Comparison of ENCODE assay signal across 22 cellular contexts in genomic region chr4:7267829-7268228, GRCh38.
DNase-seq lines count a peak whose midpoint lies in the region; ATAC-seq and TF ChIP-seq lines count a peak whose summit lies in the region.
"Had no signal": no experiment of that assay in that cellular context is flagged by ENCODE, and none has a peak within 500 bp of the region (broad histone marks: within the 10 kb centered on the region; RNA-seq: fewer than 3 reads in every experiment).

No MANE protein-coding gene starts in this region.

- no peaks in the 10 kb centered on the region for H3K27me3 ChIP-seq in heart right ventricle
- no peaks in the 10 kb centered on the region for H3K27me3 ChIP-seq in SJSA1 (replicated peaks)
- H3K27me3 ChIP-seq: BE2C, BLaER1 had no signal

- intact Hi-C loops in Right ventricle myocardium superior (cut with DNase I) (no loop called here), heart right ventricle (cut with DNase I) (no loop called here)

- ATAC-seq in Right ventricle myocardium superior (ENCODE audit: poor library complexity) (no peak), heart right ventricle (no peak), GM19035 (IDR thresholded peaks at IDR 0.05; ENCODE audit: unreplicated experiment) (no peak)
- ATAC-seq: GM12878 had no signal

- H3K27ac ChIP-seq in heart right ventricle (no peak overlapping the region), SJSA1 (peak overlapping the region; percentile 86; the same call in 1 of the 2 replicates)
- H3K27ac ChIP-seq: 22Rv1, BLaER1 had no signal

- TF ChIP-seq CTCF in heart right ventricle (IDR thresholded peaks at IDR 0.05) = no peak

- H3K4me1 ChIP-seq in heart right ventricle (no peaks in the 10 kb centered on the region), SJSA1 (replicated peaks) (peaks cover 26% of the 10 kb centered on the region)
- H3K4me1 ChIP-seq: BE2C, BLaER1 had no signal

- no peak overlapping the region for H3K4me3 ChIP-seq in heart right ventricle
- H3K4me3 ChIP-seq in SJSA1 = no peak overlapping the region
- H3K4me3 ChIP-seq: BLaER1, GM12878 had no signal

- H3K36me3 ChIP-seq in heart right ventricle = no peaks in the 10 kb centered on the region
- no peaks in the 10 kb centered on the region for H3K36me3 ChIP-seq in SJSA1
- H3K36me3 ChIP-seq: BE2C, BLaER1 had no signal

- DNase-seq in Right ventricle myocardium superior (peak; percentile 9), heart right ventricle (no peak), SJSA1 (ENCODE audit: low read depth in 1 of 2, low spot score in 2 of 2) (no peak), NCI-H748 treated with DMSO at 0.1 percent for 48 hours (lab: John Stamatoyannopoulos, UW) (no peak)
- DNase-seq: ACHN; BE2C; C1 segment of cervical spinal cord; CD4-positive, alpha-beta memory T cell; CD4-positive, CD25-positive, alpha-beta regulatory T cell; CD8-positive, alpha-beta memory T cell; COR-L47; DMS 273 treated with DMSO at 0.1 percent for 48 hours; DMS153; DMS53; DMS79; DND-41; EL; GDM1 had no signal

- H3K9me3 ChIP-seq in heart right ventricle (no peaks in the 10 kb centered on the region), SJSA1 (replicated peaks) (no peaks in the 10 kb centered on the region)
- H3K9me3 ChIP-seq: BE2C, BLaER1 had no signal

- WGBS in heart right ventricle, 2 donors = 82 to 88% methylated on average over 7 of the region's 7 CpGs
